ENCODE assay signal across 1 cellular context in genomic region chr12:109573029-109573913, GRCh38.
TF ChIP-seq lines count a peak whose summit lies in the region.

Gene MMAB, minus strand, starts transcription at chr12:109573504. Its CDS starts 24 bp downstream, at chr12:109573480.
Gene MVK, plus strand, starts transcription at chr12:109573794. Its CDS starts 1,029 bp downstream, at chr12:109574823.

TF ChIP-seq in A549, 52 proteins besides CTCF, POLR2A, EP300 and RAD21 (continued from another document):
- TF ChIP-seq USF2 (IDR thresholded peaks at IDR 0.05): peak; percentile 93
- no peak for TF ChIP-seq NPAS2 (CRISPR knock-in tag; IDR thresholded peaks at IDR 0.05; ENCODE audit: borderline replicate concordance)
- TF ChIP-seq MAX (IDR thresholded peaks at IDR 0.05): peak; percentile 99
- TF ChIP-seq ESRRA (IDR thresholded peaks at IDR 0.05; ENCODE audit: borderline replicate concordance, low read length): 0 out of 2 replicates have a peak, but pooled peaks have one; percentile 36
- TF ChIP-seq, protein P1, sequence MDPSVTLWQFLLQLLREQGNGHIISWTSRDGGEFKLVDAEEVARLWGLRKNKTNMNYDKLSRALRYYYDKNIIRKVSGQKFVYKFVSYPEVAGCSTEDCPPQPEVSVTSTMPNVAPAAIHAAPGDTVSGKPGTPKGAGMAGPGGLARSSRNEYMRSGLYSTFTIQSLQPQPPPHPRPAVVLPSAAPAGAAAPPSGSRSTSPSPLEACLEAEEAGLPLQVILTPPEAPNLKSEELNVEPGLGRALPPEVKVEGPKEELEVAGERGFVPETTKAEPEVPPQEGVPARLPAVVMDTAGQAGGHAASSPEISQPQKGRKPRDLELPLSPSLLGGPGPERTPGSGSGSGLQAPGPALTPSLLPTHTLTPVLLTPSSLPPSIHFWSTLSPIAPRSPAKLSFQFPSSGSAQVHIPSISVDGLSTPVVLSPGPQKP (IDR thresholded peaks at IDR 0.05; ENCODE audit: low read depth, low read length): no peak
- TF ChIP-seq BHLHE40 (IDR thresholded peaks at IDR 0.05; ENCODE audit: low read depth, low read length): no peak
- no peak for TF ChIP-seq MAFK (IDR thresholded peaks at IDR 0.05; ENCODE audit: partially characterized antibody)
- TF ChIP-seq HOXB13 (CRISPR knock-in tag; IDR thresholded peaks at IDR 0.05; ENCODE audit: low read depth): peak; percentile 39; the same call in 1 of the 2 replicates
- TF ChIP-seq KDM5A (IDR thresholded peaks at IDR 0.05): no peak
- TF ChIP-seq CHD4 (IDR thresholded peaks at IDR 0.05; ENCODE audit: borderline replicate concordance): no peak
- TF ChIP-seq SREBF2 (IDR thresholded peaks at IDR 0.05): no peak
- peak; percentile 82; the same call in 1 of the 2 replicates for TF ChIP-seq TFCP2L1 (CRISPR knock-in tag; IDR thresholded peaks at IDR 0.05)
- no peak for TF ChIP-seq JUNB (IDR thresholded peaks at IDR 0.05)
- TF ChIP-seq ZNF302 (CRISPR knock-in tag; IDR thresholded peaks at IDR 0.05): no peak
- TF ChIP-seq, protein P2, sequence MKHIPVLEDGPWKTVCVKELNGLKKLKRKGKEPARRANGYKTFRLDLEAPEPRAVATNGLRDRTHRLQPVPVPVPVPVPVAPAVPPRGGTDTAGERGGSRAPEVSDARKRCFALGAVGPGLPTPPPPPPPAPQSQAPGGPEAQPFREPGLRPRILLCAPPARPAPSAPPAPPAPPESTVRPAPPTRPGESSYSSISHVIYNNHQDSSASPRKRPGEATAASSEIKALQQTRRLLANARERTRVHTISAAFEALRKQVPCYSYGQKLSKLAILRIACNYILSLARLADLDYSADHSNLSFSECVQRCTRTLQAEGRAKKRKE (CRISPR knock-in tag; IDR thresholded peaks at IDR 0.05; ENCODE audit: low read depth): no peak; the same call in 1 of the 2 replicates
- no peak for TF ChIP-seq CBX2 (IDR thresholded peaks at IDR 0.05; ENCODE audit: borderline replicate concordance, low read depth)
- peak; percentile 91 for TF ChIP-seq PHF8 (IDR thresholded peaks at IDR 0.05; ENCODE audit: borderline replicate concordance, low read depth)
- no peak for TF ChIP-seq HDAC2 (IDR thresholded peaks at IDR 0.05)
- no peak for TF ChIP-seq POLR2AphosphoS2 (conservative IDR thresholded peaks at IDR 0.05; ENCODE audit: low read length)
- TF ChIP-seq HOXA7 (CRISPR knock-in tag; IDR thresholded peaks at IDR 0.05): no peak
- TF ChIP-seq FOSL2 (IDR thresholded peaks at IDR 0.05): no peak
- TF ChIP-seq FOSL2 (CRISPR knock-in tag; IDR thresholded peaks at IDR 0.05): peak; percentile 58
- TF ChIP-seq, protein P3, sequence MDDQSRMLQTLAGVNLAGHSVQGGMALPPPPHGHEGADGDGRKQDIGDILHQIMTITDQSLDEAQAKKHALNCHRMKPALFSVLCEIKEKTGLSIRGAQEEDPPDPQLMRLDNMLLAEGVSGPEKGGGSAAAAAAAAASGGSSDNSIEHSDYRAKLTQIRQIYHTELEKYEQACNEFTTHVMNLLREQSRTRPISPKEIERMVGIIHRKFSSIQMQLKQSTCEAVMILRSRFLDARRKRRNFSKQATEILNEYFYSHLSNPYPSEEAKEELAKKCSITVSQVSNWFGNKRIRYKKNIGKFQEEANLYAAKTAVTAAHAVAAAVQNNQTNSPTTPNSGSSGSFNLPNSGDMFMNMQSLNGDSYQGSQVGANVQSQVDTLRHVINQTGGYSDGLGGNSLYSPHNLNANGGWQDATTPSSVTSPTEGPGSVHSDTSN (IDR thresholded peaks at IDR 0.05): peak; percentile 17; the same call in 1 of the 2 replicates
- no peak for TF ChIP-seq ZC3H11A (IDR thresholded peaks at IDR 0.05)
- TF ChIP-seq HMGXB4 (CRISPR knock-in tag; IDR thresholded peaks at IDR 0.05; ENCODE audit: borderline replicate concordance): no peak
- peak; percentile 29; the same call in 1 of the 2 replicates for TF ChIP-seq FOXS1 (CRISPR knock-in tag; IDR thresholded peaks at IDR 0.05)
- TF ChIP-seq RCOR1 (IDR thresholded peaks at IDR 0.05; ENCODE audit: low read depth, low read length): no peak
- peak; percentile 65; the same call in 1 of the 2 replicates for TF ChIP-seq HOXB5 (CRISPR knock-in tag; IDR thresholded peaks at IDR 0.05)
- TF ChIP-seq EHMT2 (IDR thresholded peaks at IDR 0.05; ENCODE audit: low read depth): no peak
- peak; percentile 64 for TF ChIP-seq RFX5 (IDR thresholded peaks at IDR 0.05)
- TF ChIP-seq CHD2 (IDR thresholded peaks at IDR 0.05; ENCODE audit: low read length, partially characterized antibody): no peak
- no peak for TF ChIP-seq NFE2L2 (conservative IDR thresholded peaks at IDR 0.05; ENCODE audit: low read length)
- no peak for TF ChIP-seq SMC3 (IDR thresholded peaks at IDR 0.05)
- TF ChIP-seq, protein P4, sequence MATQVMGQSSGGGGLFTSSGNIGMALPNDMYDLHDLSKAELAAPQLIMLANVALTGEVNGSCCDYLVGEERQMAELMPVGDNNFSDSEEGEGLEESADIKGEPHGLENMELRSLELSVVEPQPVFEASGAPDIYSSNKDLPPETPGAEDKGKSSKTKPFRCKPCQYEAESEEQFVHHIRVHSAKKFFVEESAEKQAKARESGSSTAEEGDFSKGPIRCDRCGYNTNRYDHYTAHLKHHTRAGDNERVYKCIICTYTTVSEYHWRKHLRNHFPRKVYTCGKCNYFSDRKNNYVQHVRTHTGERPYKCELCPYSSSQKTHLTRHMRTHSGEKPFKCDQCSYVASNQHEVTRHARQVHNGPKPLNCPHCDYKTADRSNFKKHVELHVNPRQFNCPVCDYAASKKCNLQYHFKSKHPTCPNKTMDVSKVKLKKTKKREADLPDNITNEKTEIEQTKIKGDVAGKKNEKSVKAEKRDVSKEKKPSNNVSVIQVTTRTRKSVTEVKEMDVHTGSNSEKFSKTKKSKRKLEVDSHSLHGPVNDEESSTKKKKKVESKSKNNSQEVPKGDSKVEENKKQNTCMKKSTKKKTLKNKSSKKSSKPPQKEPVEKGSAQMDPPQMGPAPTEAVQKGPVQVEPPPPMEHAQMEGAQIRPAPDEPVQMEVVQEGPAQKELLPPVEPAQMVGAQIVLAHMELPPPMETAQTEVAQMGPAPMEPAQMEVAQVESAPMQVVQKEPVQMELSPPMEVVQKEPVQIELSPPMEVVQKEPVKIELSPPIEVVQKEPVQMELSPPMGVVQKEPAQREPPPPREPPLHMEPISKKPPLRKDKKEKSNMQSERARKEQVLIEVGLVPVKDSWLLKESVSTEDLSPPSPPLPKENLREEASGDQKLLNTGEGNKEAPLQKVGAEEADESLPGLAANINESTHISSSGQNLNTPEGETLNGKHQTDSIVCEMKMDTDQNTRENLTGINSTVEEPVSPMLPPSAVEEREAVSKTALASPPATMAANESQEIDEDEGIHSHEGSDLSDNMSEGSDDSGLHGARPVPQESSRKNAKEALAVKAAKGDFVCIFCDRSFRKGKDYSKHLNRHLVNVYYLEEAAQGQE (IDR thresholded peaks at IDR 0.05): peak; percentile 33; the same call in 1 of the 2 replicates
- peak in 1 of 2 experiments; percentile 28; a peak in 1 of 4 replicates for TF ChIP-seq CEBPB (IDR thresholded peaks at IDR 0.05)
- TF ChIP-seq MAZ (IDR thresholded peaks at IDR 0.05; ENCODE audit: borderline replicate concordance, low read depth, low read length): no peak
- no peak for TF ChIP-seq HEYL (CRISPR knock-in tag; IDR thresholded peaks at IDR 0.05)
- no peak for TF ChIP-seq RARB (CRISPR knock-in tag; IDR thresholded peaks at IDR 0.05)
- TF ChIP-seq GATA3 (IDR thresholded peaks at IDR 0.05; ENCODE audit: borderline replicate concordance): no peak
TF ChIP-seq in A549: peak in this region for 19.
